In the genomic region with DNA sequence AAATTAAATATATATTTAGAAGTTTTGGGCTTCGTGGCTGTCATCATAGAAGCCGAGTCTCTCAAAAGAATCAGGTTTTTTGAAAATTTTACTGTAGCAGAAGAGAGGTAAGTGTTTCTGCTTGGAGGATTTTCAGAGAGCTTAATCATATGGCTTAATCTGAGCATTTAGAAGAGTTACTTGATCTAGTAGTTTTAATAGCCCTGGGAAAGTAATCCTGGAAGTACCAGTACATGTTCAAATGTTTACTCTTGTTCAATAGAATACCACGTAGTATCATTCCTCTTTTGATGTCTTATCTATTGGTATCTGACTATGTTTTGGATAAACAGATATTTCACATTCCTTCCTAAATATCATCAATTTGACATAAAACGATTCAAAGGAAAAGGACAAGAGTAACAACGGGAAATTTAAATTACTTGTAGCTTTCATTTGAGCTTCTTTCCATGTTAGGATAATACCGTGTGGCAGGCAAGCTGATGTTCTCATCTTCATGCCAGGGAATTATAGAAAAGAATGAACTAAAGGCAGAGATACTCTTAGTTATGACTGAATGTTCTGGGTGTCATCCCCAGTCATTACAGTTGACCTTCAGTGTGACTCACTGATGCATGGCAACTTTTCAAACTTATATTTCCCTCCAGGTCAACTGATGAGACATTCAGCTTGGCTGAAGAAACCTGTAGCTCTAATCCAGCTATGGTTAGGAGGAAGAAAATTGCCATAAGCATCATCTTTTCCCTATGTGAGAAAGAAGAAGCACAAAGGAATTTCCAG, we compare ENCODE assay signal across 21 cellular contexts.
DNase-seq lines count a peak whose midpoint lies in the region; ATAC-seq, FAIRE-seq and TF ChIP-seq lines count a peak whose summit lies in the region.
"Had no signal": no experiment of that assay in that cellular context is flagged by ENCODE, and none has a peak within 500 bp of the region (broad histone marks: within the 10 kb centered on the region; RNA-seq: fewer than 3 reads in every experiment).

No MANE protein-coding gene starts in this region.

- TF ChIP-seq EP300 in HepG2 (IDR thresholded peaks at IDR 0.05; ENCODE audit: low read depth in 2 of 2, low read length in 2 of 2) (no peak), HepG2 (CRISPR knock-in tag; IDR thresholded peaks at IDR 0.05; ENCODE audit: borderline replicate concordance) (no peak)

- no peak for ATAC-seq in HepG2
- ATAC-seq in HG02852 (IDR thresholded peaks at IDR 0.05; ENCODE audit: unreplicated experiment), result no peak
- ATAC-seq: body of pancreas; HCT116; natural killer cell treated with Interleukin-12 subunit alpha and Interleukin-12 subunit beta and Interleukin-15 and Interleukin-18, amount 100 ng/mL, for 72 hours had no signal

- TF ChIP-seq RAD21 in HepG2 (CRISPR knock-in tag; IDR thresholded peaks at IDR 0.05), result no peak

- no peak overlapping the region for H3K4me3 ChIP-seq in AG09309 (ENCODE audit: control insufficient read depth, low read depth, low read length)
- no peak overlapping the region for H3K4me3 ChIP-seq in astrocyte of the spinal cord (ENCODE audit: low read depth, low read length)
- no peak overlapping the region for H3K4me3 ChIP-seq in HepG2 (replicated peaks in 1 of 3; ENCODE audit: insufficient read depth in 1 of 3, low read depth in 2 of 3, low read length in 3 of 3)
- H3K4me3 ChIP-seq: body of pancreas, lung, PC-9, thoracic aorta had no signal

- H3K9me3 Mint-ChIP-seq in activated naive CD8-positive, alpha-beta T cell treated with anti-CD3 and anti-CD28 coated beads for 36 hours, result no peaks in the 10 kb centered on the region
- H3K9me3 Mint-ChIP-seq: activated B cell treated with CpG ODN at 0.5 μM for 24 hours; natural killer cell treated with Interleukin-12 subunit alpha and Interleukin-12 subunit beta and Interleukin-15 and Interleukin-18, amount 100 ng/mL, for 72 hours had no signal

- no peaks in the 10 kb centered on the region for H3K4me1 ChIP-seq in HepG2 (ENCODE audit: insufficient read depth, low read length)
- H3K4me1 ChIP-seq: body of pancreas had no signal

- TF ChIP-seq POLR2A in HepG2 (IDR thresholded peaks at IDR 0.05; ENCODE audit: insufficient read depth in 1 of 2, low read depth in 2 of 2, low read length in 2 of 2), result no peak

- H2AFZ ChIP-seq in HepG2 (ENCODE audit: low read length), result no peak overlapping the region
- H2AFZ ChIP-seq: PC-9 had no signal

- no TSS peak for BruUV-seq in HepG2 (replicated peaks; lab: Mats Ljungman, UMichigan)

- H3K27me3 ChIP-seq in HepG2 (ENCODE audit: control insufficient read depth in 1 of 2, insufficient read depth in 2 of 2, low read length in 2 of 2), result no peaks in the 10 kb centered on the region
- H3K27me3 ChIP-seq: body of pancreas had no signal

- H3K4me3 Mint-ChIP-seq in activated naive CD8-positive, alpha-beta T cell treated with anti-CD3 and anti-CD28 coated beads for 36 hours, result no peak overlapping the region
- H3K4me3 Mint-ChIP-seq: activated B cell treated with CpG ODN at 0.5 μM for 24 hours; natural killer cell treated with Interleukin-12 subunit alpha and Interleukin-12 subunit beta and Interleukin-15 and Interleukin-18, amount 100 ng/mL, for 72 hours had no signal

- H3K9ac ChIP-seq in HepG2 (ENCODE audit: insufficient read depth, low read depth, low read length), result no peak overlapping the region

- TF ChIP-seq CTCF in AG09309 (IDR thresholded peaks at IDR 0.05; ENCODE audit: control insufficient read depth, insufficient read depth, low read depth, low read length, missing control alignments), result no peak
- TF ChIP-seq CTCF in astrocyte of the spinal cord (IDR thresholded peaks at IDR 0.05; ENCODE audit: low read depth, low read length), result no peak
- TF ChIP-seq CTCF in HepG2 (CRISPR knock-in tag; IDR thresholded peaks at IDR 0.05), result no peak

- FAIRE-seq in HTR-8/SVneo (lab: Jason Lieb, UNC), result no peak
- FAIRE-seq in HepG2 (lab: Jason Lieb, UNC), result no peak
- FAIRE-seq: frontal cortex, GM12892 had no signal

- in situ Hi-C loops in astrocyte of the spinal cord (cut with HindIII; ENCODE audit: low sequenced_read_pairs), result no loop called here
- in situ Hi-C loops in HepG2 (cut with HindIII; ENCODE audit: extremely low pct_ligation_motif_present, low pct_unique_long_range_greater_than_20kb), result loop anchor here (10.0 to 25.0 kb wide), 2 partner anchors 156 to 579 kb away; no protein-coding TSS in a partner anchor

- no peak overlapping the region for H3K27ac Mint-ChIP-seq in activated naive CD8-positive, alpha-beta T cell treated with anti-CD3 and anti-CD28 coated beads for 36 hours
- H3K27ac Mint-ChIP-seq: activated B cell treated with CpG ODN at 0.5 μM for 24 hours; natural killer cell treated with Interleukin-12 subunit alpha and Interleukin-12 subunit beta and Interleukin-15 and Interleukin-18, amount 100 ng/mL, for 72 hours had no signal

- DNase-seq in AG09309 (ENCODE audit: low read depth) (peak; percentile 20), HTR-8/SVneo (ENCODE audit: insufficient read length, low spot score) (peak; percentile 11), astrocyte of the spinal cord (ENCODE audit: low read depth, low spot score) (peak; percentile 39), HepG2 (ENCODE audit: low spot score) (peak; percentile 16), NCI-H2029 (lab: John Stamatoyannopoulos, UW) (no peak), CD1c-positive myeloid dendritic cell (ENCODE audit: extremely low spot score) (no peak)
- DNase-seq in activated naive CD8-positive, alpha-beta T cell treated with anti-CD3 and anti-CD28 coated beads for 36 hours, result no peak
- DNase-seq: activated B cell treated with CpG ODN at 0.5 μM for 24 hours; activated naive CD4-positive, alpha-beta T cell; body of pancreas; DMS79 treated with DMSO at 0.1 percent for 48 hours; effector CD4-positive, alpha-beta T cell; NCI-H187; PC-9 had no signal

- intact Hi-C loops in HepG2 (cut with micrococcal nuclease; ENCODE audit: unreplicated experiment), result loop anchor here (10.0 kb wide), 2 partner anchors 156 to 456 kb away; no protein-coding TSS in a partner anchor

- WGBS in HepG2 (ENCODE audit: low lambda C conversion rate), result 89% methylated on average over 6 of the region's 6 CpGs

- H3K79me2 ChIP-seq in HepG2 (ENCODE audit: insufficient read depth, low read length), result no peaks in the 10 kb centered on the region

- no peaks in the 10 kb centered on the region for H4K20me1 ChIP-seq in HepG2 (ENCODE audit: insufficient read depth, low read length)

- peaks cover 10 to 55% of the 10 kb centered on the region in 2 experiments for H3K36me3 ChIP-seq in HepG2 (replicated peaks in 1 of 2; ENCODE audit: control insufficient read depth in 1 of 2, insufficient read depth in 2 of 2, low read length in 2 of 2)

- H3K27me3 Mint-ChIP-seq in activated naive CD8-positive, alpha-beta T cell treated with anti-CD3 and anti-CD28 coated beads for 36 hours, result no peaks in the 10 kb centered on the region
- H3K27me3 Mint-ChIP-seq: natural killer cell treated with Interleukin-12 subunit alpha and Interleukin-12 subunit beta and Interleukin-15 and Interleukin-18, amount 100 ng/mL, for 72 hours had no signal

- H3K36me3 Mint-ChIP-seq in activated naive CD8-positive, alpha-beta T cell treated with anti-CD3 and anti-CD28 coated beads for 36 hours, result peaks cover 10% of the 10 kb centered on the region

- CTCF ChIA-PET in HepG2 (lab: Yijun Ruan, JAX; ENCODE audit: low intra/inter-chr PET ratio, low total read pairs), result interaction anchor here (2.8 to 3.7 kb wide), 2 partner anchors 317 to 344 kb away, joined by 16 to 26 read pairs; no protein-coding TSS in a partner anchor

- H3K4me1 Mint-ChIP-seq in activated naive CD8-positive, alpha-beta T cell treated with anti-CD3 and anti-CD28 coated beads for 36 hours, result no peaks in the 10 kb centered on the region

- no peak overlapping the region for H3K4me2 ChIP-seq in HepG2 (ENCODE audit: low read depth, low read length)
- H3K4me2 ChIP-seq: PC-9 had no signal

- no peaks in the 10 kb centered on the region for H3K9me3 ChIP-seq in HepG2 (ENCODE audit: low read length)
- H3K9me3 ChIP-seq: body of pancreas, thoracic aorta had no signal

- no peak overlapping the region for H3K27ac ChIP-seq in HepG2 (ENCODE audit: extremely low read length, insufficient read depth, low read length)
- H3K27ac ChIP-seq: body of pancreas, PC-9, thoracic aorta had no signal

- POLR2A ChIA-PET in HepG2 (lab: Yijun Ruan, JAX), result no interaction called here

TF ChIP-seq in HepG2, 621 proteins besides CTCF, POLR2A, EP300 and RAD21:
- peak; percentile 26; the same call in 1 of the 2 replicates for TF ChIP-seq BCL6 (CRISPR knock-in tag; IDR thresholded peaks at IDR 0.05)
- no peak for TF ChIP-seq ZNF24 (IDR thresholded peaks at IDR 0.05)

Comparison
In these comparisons a context has a peak if more than half of its experiments do, and no peak if none do; other contexts are left out.
1. DNase-seq: peak in AG09309 (single experiment), HTR-8/SVneo (single experiment), astrocyte of the spinal cord (single experiment) and HepG2 (single experiment); none in NCI-H2029 (single experiment), CD1c-positive myeloid dendritic cell (single experiment) and activated naive CD8-positive, alpha-beta T cell treated with anti-CD3 and anti-CD28 coated beads for 36 hours (single experiment).